Comparison of ENCODE assay signal across 32 cellular contexts in the genomic region with DNA sequence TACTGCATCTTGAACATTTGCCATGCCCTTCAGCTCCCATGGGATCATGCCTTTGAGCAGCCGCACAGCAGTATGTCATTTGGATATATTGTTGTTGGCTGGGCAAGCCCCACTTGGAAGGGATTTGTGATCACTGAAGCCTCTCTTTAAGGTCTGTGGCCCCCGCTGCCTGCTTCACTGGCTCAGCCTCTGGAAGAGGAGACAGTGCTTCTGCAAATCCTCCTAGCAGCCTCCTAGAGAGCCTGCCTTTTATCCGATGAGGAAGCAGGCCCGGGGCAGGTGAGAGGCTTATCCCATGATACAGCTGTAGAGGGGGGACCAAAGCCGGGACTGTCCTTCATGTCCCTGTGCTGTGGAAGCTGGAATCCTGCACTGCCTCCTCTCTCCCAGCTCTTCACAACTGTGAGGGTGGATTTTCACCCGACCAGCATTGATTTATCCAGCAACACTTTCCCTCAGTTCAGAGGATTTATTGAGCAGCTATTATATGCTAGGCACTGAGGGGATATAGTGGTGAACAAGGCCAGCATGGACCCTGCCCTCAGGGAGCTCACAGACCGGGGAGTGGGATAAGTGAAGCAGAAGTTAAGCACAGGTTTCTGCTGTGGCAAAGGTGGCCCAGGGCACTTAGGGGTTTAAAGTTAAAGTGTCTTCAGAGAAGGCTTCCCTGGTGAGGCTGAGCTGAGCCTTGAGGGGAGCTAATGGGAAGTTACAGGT. TPM values are rescaled to one million over a fixed set of nuclear protein-coding genes. Genes with fewer than 3 reads are reported as not detected.
DNase-seq lines count a peak whose midpoint lies in the region; ATAC-seq, FAIRE-seq and TF ChIP-seq lines count a peak whose summit lies in the region.
"Had no signal": no experiment of that assay in that cellular context is flagged by ENCODE, and none has a peak within 500 bp of the region (broad histone marks: within the 10 kb centered on the region; RNA-seq: fewer than 3 reads in every experiment).

No MANE protein-coding gene starts in this region.

- no peak overlapping the region for H3K4me3 ChIP-seq in GM23338
- no peak overlapping the region for H3K4me3 ChIP-seq in small intestine (ENCODE audit: low read depth in 1 of 2, low read length in 2 of 2)
- no peak overlapping the region for H3K4me3 ChIP-seq in prostate gland
- H3K4me3 ChIP-seq: lower lobe of right lung, testis had no signal

- H3K36me3 Mint-ChIP-seq in GM23338 (ENCODE audit: low read depth) = no peaks in the 10 kb centered on the region
- H3K36me3 Mint-ChIP-seq in nephron (ENCODE audit: low read depth) = no peaks in the 10 kb centered on the region
- H3K36me3 Mint-ChIP-seq: activated naive CD8-positive, alpha-beta T cell treated with anti-CD3 and anti-CD28 coated beads, Interleukin-2, amount 10 ng/mL, durations not matched to agents 7 days and 5 days; brain; CD4-positive, alpha-beta memory T cell; stimulated activated memory B cell treated with anti-CD40 and anti-IgM and Interleukin-4, amounts not matched to agents 10 μg/mL and 1 μg/mL and 100 μg/mL, for 72 hours had no signal

- H3K4me1 Mint-ChIP-seq in GM23338 (peaks cover 20% of the 10 kb centered on the region), nephron (peaks cover 23% of the 10 kb centered on the region)
- H3K4me1 Mint-ChIP-seq: activated CD4-positive, alpha-beta T cell treated with anti-CD3 and anti-CD28 coated beads, Interleukin-2, amount 10 ng/mL, durations not matched to agents 7 days and 5 days; activated naive CD8-positive, alpha-beta T cell treated with anti-CD3 and anti-CD28 coated beads, Interleukin-2, amount 10 ng/mL, durations not matched to agents 7 days and 5 days; activated T-helper 17 cell treated with anti-CD3 and anti-CD28 coated beads, Interleukin-2, amount 50 U/mL, for 72 hours; stimulated activated memory B cell treated with anti-CD40 and anti-IgM and Interleukin-4, amounts not matched to agents 10 μg/mL and 1 μg/mL and 100 μg/mL, for 72 hours had no signal

- H3K9me2 ChIP-seq in GM23338 (ENCODE audit: insufficient read depth) = no peaks in the 10 kb centered on the region

- H2AFZ ChIP-seq in GM23338 = no peak overlapping the region

- 69 to 72% (median 71%) methylated on average over 7 of the region's 7 CpGs for WGBS in small intestine, 3 donors
- WGBS in prostate gland = 53% methylated on average over 7 of the region's 7 CpGs

- no peak for ATAC-seq in GM23338
- ATAC-seq: activated T-helper 17 cell treated with anti-CD3 and anti-CD28 coated beads, Interleukin-2, amount 50 U/mL, for 72 hours; esophagus mucosa; lower lobe of right lung; stimulated activated memory B cell treated with anti-CD40 and anti-IgM and Interleukin-4, amounts not matched to agents 10 μg/mL and 1 μg/mL and 100 μg/mL, for 72 hours had no signal

- no peaks in the 10 kb centered on the region for H3F3A ChIP-seq in GM23338 (replicated peaks; ENCODE audit: low read depth)

- H3K4me3 Mint-ChIP-seq in GM23338 = no peak overlapping the region
- H3K4me3 Mint-ChIP-seq in nephron = peak overlapping the region in 1 of 3 experiments; percentile 48
- H3K4me3 Mint-ChIP-seq: activated CD4-positive, alpha-beta T cell treated with anti-CD3 and anti-CD28 coated beads, Interleukin-2, amount 10 ng/mL, durations not matched to agents 7 days and 5 days; activated naive CD8-positive, alpha-beta T cell treated with anti-CD3 and anti-CD28 coated beads, Interleukin-2, amount 10 ng/mL, durations not matched to agents 7 days and 5 days; activated T-helper 17 cell treated with anti-CD3 and anti-CD28 coated beads, Interleukin-2, amount 50 U/mL, for 72 hours; brain; CD4-positive, alpha-beta memory T cell; HFFc6; stimulated activated memory B cell treated with anti-CD40 and anti-IgM and Interleukin-4, amounts not matched to agents 10 μg/mL and 1 μg/mL and 100 μg/mL, for 72 hours had no signal

- H3K27ac Mint-ChIP-seq in GM23338 (no peak overlapping the region), nephron (peak overlapping the region in 2 of 3 experiments; percentile 29 to 41)
- H3K27ac Mint-ChIP-seq: activated CD4-positive, alpha-beta T cell treated with anti-CD3 and anti-CD28 coated beads, Interleukin-2, amount 10 ng/mL, durations not matched to agents 7 days and 5 days; activated naive CD8-positive, alpha-beta T cell treated with anti-CD3 and anti-CD28 coated beads, Interleukin-2, amount 10 ng/mL, durations not matched to agents 7 days and 5 days; activated T-helper 17 cell treated with anti-CD3 and anti-CD28 coated beads, Interleukin-2, amount 50 U/mL, for 72 hours; CD4-positive, alpha-beta memory T cell; HFFc6; stimulated activated memory B cell treated with anti-CD40 and anti-IgM and Interleukin-4, amounts not matched to agents 10 μg/mL and 1 μg/mL and 100 μg/mL, for 72 hours had no signal

- no peak for TF ChIP-seq POLR2A in prostate gland (IDR thresholded peaks at IDR 0.05)

- H3K27me3 ChIP-seq in GM23338 (ENCODE audit: insufficient read depth) = peaks cover 23% of the 10 kb centered on the region
- peaks cover 0 to 2% of the 10 kb centered on the region in 2 donors for H3K27me3 ChIP-seq in small intestine (ENCODE audit: control insufficient read depth in 2 of 2, insufficient read depth in 2 of 2, low read length in 2 of 2)
- H3K27me3 ChIP-seq in prostate gland (replicated peaks; ENCODE audit: insufficient read depth) = no peaks in the 10 kb centered on the region
- H3K27me3 ChIP-seq: testis had no signal

- H3K9me3 ChIP-seq in small intestine (ENCODE audit: control insufficient read depth, low read depth) (no peaks in the 10 kb centered on the region), prostate gland (no peaks in the 10 kb centered on the region)
- H3K9me3 ChIP-seq: lower lobe of right lung, neutrophil, testis had no signal

- DNase-seq in GM23338 (ENCODE audit: low spot score) = no peak
- peak; percentile 18 for DNase-seq in NCI-H1694 (lab: John Stamatoyannopoulos, UW)
- peak; percentile 89 for DNase-seq in NCI-H524 treated with DMSO at 0.1 percent for 48 hours (lab: John Stamatoyannopoulos, UW)
- DNase-seq in small intestine = no peak
- DNase-seq in prostate gland (ENCODE audit: low spot score) = no peak
- no peak for DNase-seq in caudate nucleus (lab: John Stamatoyannopoulos, UW)
- DNase-seq: activated CD4-positive, alpha-beta T cell treated with anti-CD3 and anti-CD28 coated beads, Interleukin-2, amount 10 ng/mL, durations not matched to agents 7 days and 5 days; activated naive CD8-positive, alpha-beta T cell treated with anti-CD3 and anti-CD28 coated beads, Interleukin-2, amount 10 ng/mL, durations not matched to agents 7 days and 5 days; CD4-positive, alpha-beta memory T cell; effector memory CD4-positive, alpha-beta T cell; HFFc6; hypothalamus; KBM-7; lower lobe of right lung; MM.1S; NK-92 treated with Interleukin-12 subunit alpha and Interleukin-12 subunit beta, amount 100 ng/mL, for 24 hours; T-helper 2 cell; testis had no signal

- H3K4me1 ChIP-seq in GM23338 (ENCODE audit: insufficient read depth) (peaks cover 16% of the 10 kb centered on the region), small intestine (ENCODE audit: control insufficient read depth in 2 of 2, insufficient read depth in 1 of 2, low read depth in 1 of 2, low read length in 1 of 2) (no peaks in the 10 kb centered on the region), prostate gland (replicated peaks) (peaks cover 3% of the 10 kb centered on the region)
- H3K4me1 ChIP-seq: testis had no signal

- FAIRE-seq in small intestine (lab: Jason Lieb, UNC) = no peak
- FAIRE-seq: colon, frontal cortex, GM12891, keratinocyte, RCC 7860 had no signal

- H3K27me3 Mint-ChIP-seq in GM23338 (ENCODE audit: insufficient read depth, low read depth, poor library complexity) (peaks cover 26% of the 10 kb centered on the region), nephron (ENCODE audit: low read depth) (peaks cover 54% of the 10 kb centered on the region)

- no peaks in the 10 kb centered on the region for H3K79me2 ChIP-seq in GM23338 (replicated peaks; ENCODE audit: insufficient read depth)

- no peaks in the 10 kb centered on the region for H4K20me1 ChIP-seq in GM23338 (replicated peaks; ENCODE audit: insufficient read depth)

- TF ChIP-seq CTCF in GM23338 (conservative IDR thresholded peaks at IDR 0.05; ENCODE audit: low read depth in 2 of 2) = no peak
- no peak for TF ChIP-seq CTCF in nephron (IDR thresholded peaks at IDR 0.05; ENCODE audit: unreplicated experiment in 3 of 3)
- TF ChIP-seq CTCF in prostate gland (IDR thresholded peaks at IDR 0.05) = no peak

- H3K4me2 ChIP-seq in GM23338 = no peak overlapping the region

- intact Hi-C loops in prostate gland (cut with DNase I) = no loop called here

- 0 out of 2 replicates have a peak overlapping the region, but pooled peaks have one; percentile 32 for H3K27ac ChIP-seq in GM23338 (ENCODE audit: low read depth)
- H3K27ac ChIP-seq in small intestine (ENCODE audit: low read depth in 1 of 2, low read length in 1 of 2) = no peak overlapping the region
- no peak overlapping the region for H3K27ac ChIP-seq in prostate gland
- H3K27ac ChIP-seq in caudate nucleus (ENCODE audit: low read depth, low read length) = no peak overlapping the region
- H3K27ac ChIP-seq: lower lobe of right lung, neutrophil, testis had no signal

- H3K9me3 Mint-ChIP-seq in GM23338 (no peaks in the 10 kb centered on the region), nephron (no peaks in the 10 kb centered on the region)
- H3K9me3 Mint-ChIP-seq: activated CD4-positive, alpha-beta T cell treated with anti-CD3 and anti-CD28 coated beads, Interleukin-2, amount 10 ng/mL, durations not matched to agents 7 days and 5 days; activated naive CD8-positive, alpha-beta T cell treated with anti-CD3 and anti-CD28 coated beads, Interleukin-2, amount 10 ng/mL, durations not matched to agents 7 days and 5 days; activated T-helper 17 cell treated with anti-CD3 and anti-CD28 coated beads, Interleukin-2, amount 50 U/mL, for 72 hours; CD4-positive, alpha-beta memory T cell; HFFc6; stimulated activated memory B cell treated with anti-CD40 and anti-IgM and Interleukin-4, amounts not matched to agents 10 μg/mL and 1 μg/mL and 100 μg/mL, for 72 hours had no signal

- H3K36me3 ChIP-seq in GM23338 (ENCODE audit: insufficient read depth) = no peaks in the 10 kb centered on the region
- no peaks in the 10 kb centered on the region for H3K36me3 ChIP-seq in small intestine (ENCODE audit: control insufficient read depth in 2 of 2, insufficient read depth in 2 of 2, low read length in 2 of 2)
- H3K36me3 ChIP-seq in prostate gland = no peaks in the 10 kb centered on the region
- H3K36me3 ChIP-seq: lower lobe of right lung, neutrophil had no signal

RNA-seq across cellular contexts. Expression of a gene that starts 3.9 kb away (rescaled TPM):
- 1.7 and 2.0 TPM in 2 replicates for total RNA-seq in GM23338 (2014; rRNA removed; shearing (Covaris generic))
- polyA plus RNA-seq in GM23338 (2016; fragmentation: Nextera tagmentation; extraction: Ambion mirVana) (1.8 and 3.6 TPM in 2 replicates), small intestine (1 to 10 TPM; 2.2 to 6.7 (median 5.4) TPM)
- total RNA-seq in prostate gland = 1 to 10 TPM; 2.4 to 5.4 TPM
- total RNA-seq: activated CD4-positive, alpha-beta T cell treated with anti-CD3 and anti-CD28 coated beads, Interleukin-2, amount 10 ng/mL, durations not matched to agents 7 days and 5 days; activated naive CD8-positive, alpha-beta T cell treated with anti-CD3 and anti-CD28 coated beads, Interleukin-2, amount 10 ng/mL, durations not matched to agents 7 days and 5 days; activated T-helper 17 cell treated with anti-CD3 and anti-CD28 coated beads, Interleukin-2, amount 50 U/mL, for 72 hours; CD4-positive, alpha-beta memory T cell; frontal cortex; HFFc6; HT1080; pulmonary artery endothelial cell; skeletal muscle tissue had no signal
- polyA plus RNA-seq: CD4-positive, alpha-beta memory T cell had no signal

RNA-seq across cellular contexts. Expression of a gene that starts 14.4 kb away (rescaled TPM):
- total RNA-seq in GM23338 (2014; rRNA removed; shearing (Covaris generic)) = 0.47 and 1.4 TPM in 2 replicates
- 0.50 and 0.55 TPM in 2 replicates for polyA plus RNA-seq in GM23338 (2016; fragmentation: Nextera tagmentation; extraction: Ambion mirVana)
- under 1 TPM in 1 of 3 donors, not detected in 2; 0.01 TPM for polyA plus RNA-seq in small intestine
- total RNA-seq in prostate gland = under 1 TPM in 1 of 2 donors, not detected in 1; 0.11 TPM
- total RNA-seq: activated naive CD8-positive, alpha-beta T cell treated with anti-CD3 and anti-CD28 coated beads, Interleukin-2, amount 10 ng/mL, durations not matched to agents 7 days and 5 days; CD4-positive, alpha-beta memory T cell; esophagus mucosa; frontal cortex; HFFc6; HT1080; lower lobe of right lung; pulmonary artery endothelial cell; skeletal muscle tissue had no signal
- polyA plus RNA-seq: CD4-positive, alpha-beta memory T cell; keratinocyte had no signal

RNA-seq across cellular contexts. Expression of a gene that starts 55.1 kb away (rescaled TPM):
- 275 and 327 TPM in 2 replicates for total RNA-seq in GM23338 (2014; rRNA removed; shearing (Covaris generic))
- polyA plus RNA-seq in GM23338 (2016; fragmentation: Nextera tagmentation; extraction: Ambion mirVana) (77.6 and 78.0 TPM in 2 replicates), small intestine (10 to 100 TPM in 1 of 3 donors, under 1 TPM in 2; 0.45 to 24.2 (median 0.54) TPM)
- under 1 TPM in 1 of 2 donors, not detected in 1; 0.45 TPM for total RNA-seq in prostate gland
- total RNA-seq: activated CD4-positive, alpha-beta T cell treated with anti-CD3 and anti-CD28 coated beads, Interleukin-2, amount 10 ng/mL, durations not matched to agents 7 days and 5 days; activated naive CD8-positive, alpha-beta T cell treated with anti-CD3 and anti-CD28 coated beads, Interleukin-2, amount 10 ng/mL, durations not matched to agents 7 days and 5 days; activated T-helper 17 cell treated with anti-CD3 and anti-CD28 coated beads, Interleukin-2, amount 50 U/mL, for 72 hours; CD4-positive, alpha-beta memory T cell had no signal
- polyA plus RNA-seq: CD4-positive, alpha-beta memory T cell had no signal

Comparison
In these comparisons a context has a peak if more than half of its experiments do, and no peak if none do; other contexts are left out.
1. DNase-seq: peak in NCI-H1694 (single experiment) and NCI-H524 treated with DMSO at 0.1 percent for 48 hours (single experiment); none in GM23338 (single experiment), small intestine (single experiment), prostate gland (single experiment) and caudate nucleus (0 of 61).
2. RNA of a gene that starts 55.1 kb away (total RNA-seq): 275 to 327 TPM in GM23338; 0.45 TPM in prostate gland; every median in the first group is over 100 times any median in the second.